In the genomic region with DNA sequence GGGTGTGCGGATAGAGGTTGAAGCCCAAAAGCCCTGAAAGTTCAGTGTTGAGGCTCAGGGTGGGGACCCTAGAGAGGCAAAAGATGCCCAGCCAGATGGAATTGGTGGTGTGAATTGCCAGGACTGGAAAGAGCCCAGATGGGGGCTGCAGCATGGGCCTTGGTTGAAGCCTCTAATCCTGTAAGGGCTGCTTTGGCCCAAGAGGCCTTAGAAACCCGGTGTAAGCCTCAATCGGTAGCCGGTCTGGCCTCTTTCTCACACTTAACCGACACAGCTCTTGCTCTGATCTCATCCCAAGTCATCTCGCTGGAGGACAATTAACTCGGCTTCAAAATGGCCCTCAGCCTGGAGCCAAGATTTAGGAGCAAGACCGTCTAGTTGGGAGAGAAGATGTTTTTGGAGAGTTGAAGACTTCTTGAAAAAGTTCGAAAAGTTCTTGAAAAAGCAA, we compare ENCODE assay signal across 8 cellular contexts. TPM values are rescaled to one million over a fixed set of nuclear protein-coding genes. Genes with fewer than 3 reads are reported as not detected.
DNase-seq lines count a peak whose midpoint lies in the region; ATAC-seq and TF ChIP-seq lines count a peak whose summit lies in the region.

No MANE protein-coding gene starts in this region.

- H3K27ac Mint-ChIP-seq in T-helper 17 cell, result peak overlapping the region; percentile 96

- H3K4me3 Mint-ChIP-seq in T-helper 17 cell, result peak overlapping the region; percentile 94

- H3K27me3 ChIP-seq in H7 (ENCODE audit: control insufficient read depth, insufficient read depth, low read length), result no peaks in the 10 kb centered on the region
- no peaks in the 10 kb centered on the region for H3K27me3 ChIP-seq in mucosa of stomach (ENCODE audit: control insufficient read depth, insufficient read depth, low read length)

- peaks cover 49% of the 10 kb centered on the region for H3K4me1 ChIP-seq in mucosa of stomach (ENCODE audit: control insufficient read depth, insufficient read depth, low read length)

- DNase-seq in H7 (no peak), T-helper 17 cell (no peak), dermis blood vessel endothelial cell (peak; percentile 66), GM13977 (ENCODE audit: low spot score) (no peak)

- TF ChIP-seq CTCF in GM13977 (IDR thresholded peaks at IDR 0.05; ENCODE audit: extremely low read depth, insufficient read depth, missing control alignments), result no peak

- H3K4me3 ChIP-seq in H7 (ENCODE audit: insufficient read depth, low read depth, low read length) (peak overlapping the region; percentile 86), mucosa of stomach (ENCODE audit: low read length) (peak overlapping the region; percentile 11)

- H3K36me3 Mint-ChIP-seq in T-helper 17 cell (ENCODE audit: low read depth), result peaks cover 6% of the 10 kb centered on the region

- no peaks in the 10 kb centered on the region for H3K27me3 Mint-ChIP-seq in T-helper 17 cell

- H3K4me1 Mint-ChIP-seq in T-helper 17 cell, result peaks cover 62% of the 10 kb centered on the region

- peaks cover 18% of the 10 kb centered on the region for H3K36me3 ChIP-seq in H7 (replicated peaks; ENCODE audit: control insufficient read depth, insufficient read depth, low read length)
- peaks cover 18% of the 10 kb centered on the region for H3K36me3 ChIP-seq in mucosa of stomach (ENCODE audit: control insufficient read depth, insufficient read depth, low read length)

- ATAC-seq in T-helper 17 cell (no peak), HG02571 (IDR thresholded peaks at IDR 0.05; ENCODE audit: unreplicated experiment) (no peak), GM21737 (IDR thresholded peaks at IDR 0.05; ENCODE audit: unreplicated experiment) (no peak), GM19463 (IDR thresholded peaks at IDR 0.05; ENCODE audit: unreplicated experiment) (no peak)

- H3K9ac ChIP-seq in mucosa of stomach (ENCODE audit: low read length), result peak overlapping the region; percentile 69

- H3K9me3 ChIP-seq in T-helper 17 cell (ENCODE audit: control insufficient read depth, low read length, poor library complexity, severe bottlenecking), result no peaks in the 10 kb centered on the region
- no peaks in the 10 kb centered on the region for H3K9me3 ChIP-seq in mucosa of stomach (ENCODE audit: control insufficient read depth, low read length)

- in situ Hi-C loops in GM13977 (cut with MboI; ENCODE audit: low pct_unique_long_range_greater_than_20kb, low sequenced_read_pairs, unreplicated experiment), result no loop called here

RNA-seq across cellular contexts. Expression of a gene that starts 2.0 kb away (rescaled TPM):
- 429 and 498 TPM in 2 replicates for total RNA-seq in H7 (2014; rRNA removed; shearing (Covaris generic))
- 100 to 1,000 TPM; 261 to 279 TPM for total RNA-seq in T-helper 17 cell
- 533 and 897 TPM in 2 replicates for total RNA-seq in dermis blood vessel endothelial cell

RNA-seq across cellular contexts. Expression of a gene that starts 33.4 kb away (rescaled TPM):
- 59.3 and 63.3 TPM in 2 replicates for total RNA-seq in H7 (2014; rRNA removed; shearing (Covaris generic))
- 100 to 1,000 TPM in 1 of 2 donors, 10 to 100 TPM in 1; 97.5 to 105 TPM for total RNA-seq in T-helper 17 cell
- 66.4 and 73.8 TPM in 2 replicates for total RNA-seq in dermis blood vessel endothelial cell
